Comparison of ENCODE assay signal across 26 cellular contexts in the genomic region with DNA sequence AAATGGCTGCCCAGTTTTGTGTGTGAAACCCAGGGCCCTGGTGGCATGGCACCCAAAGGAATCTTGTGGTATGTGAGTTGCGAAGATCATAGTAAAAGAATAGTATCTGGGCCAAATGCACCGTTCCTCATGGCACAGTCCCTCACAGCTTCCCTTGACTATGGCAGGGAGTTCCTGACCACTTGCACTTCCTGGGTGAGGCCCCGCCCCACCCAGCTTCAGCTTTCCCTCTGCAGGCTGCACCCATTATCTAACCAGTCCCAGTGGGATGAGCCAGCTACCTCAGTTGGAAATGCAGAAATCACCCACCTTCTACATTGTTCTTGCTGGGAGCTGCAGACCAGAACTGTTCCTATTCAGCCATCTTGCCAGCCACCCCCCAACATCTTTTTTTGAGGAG.
"Had no signal": no experiment of that assay in that cellular context is flagged by ENCODE, and none has a peak within 500 bp of the region (broad histone marks: within the 10 kb centered on the region; RNA-seq: fewer than 3 reads in every experiment).

No MANE protein-coding gene starts in this region.

- DNase-seq: activated CD4-positive, alpha-beta T cell treated with anti-CD3 and anti-CD28 coated beads for 36 hours; activated CD4-positive, CD25-positive, alpha-beta regulatory T cell; activated CD8-positive, alpha-beta memory T cell treated with anti-CD3 and anti-CD28 coated beads, Interleukin-2, amount 50 U/mL, for 4 hours; activated CD8-positive, alpha-beta T cell treated with anti-CD3 and anti-CD28 coated beads for 36 hours; activated gamma-delta T cell treated with Interleukin-2 at 50 U/mL for 16 hours; activated naive CD4-positive, alpha-beta T cell treated with anti-CD3 and anti-CD28 coated beads, Interleukin-2, amount 10 ng/mL, durations not matched to agents 7 days and 5 days; activated naive CD8-positive, alpha-beta T cell treated with anti-CD3 and anti-CD28 coated beads for 36 hours; activated T-cell treated with anti-CD3 and anti-CD28 coated beads, Interleukin-2, amount 50 U/mL, for 72 hours; brain microvascular endothelial cell; cerebellar nuclear complex; Kasumi-1; NCI-H1048; NCI-H146; NCI-H187 treated with DMSO at 0.1 percent for 48 hours; NCI-H2107; NCI-H226; NCI-H526; NCI-H82; OCI-M1; RPMI8226; T-helper 1 cell had no signal

- H3K27ac ChIP-seq: brain microvascular endothelial cell, cardiac muscle cell, SK-N-MC, VCaP had no signal

- H3K4me3 ChIP-seq: cardiac muscle cell, SK-N-MC had no signal

- H3K36me3 ChIP-seq: brain microvascular endothelial cell, cardiac muscle cell had no signal

- H3K27me3 ChIP-seq: brain microvascular endothelial cell, cardiac muscle cell had no signal

- ATAC-seq: activated CD4-positive, alpha-beta T cell treated with anti-CD3 and anti-CD28 coated beads for 36 hours; activated CD8-positive, alpha-beta T cell treated with anti-CD3 and anti-CD28 coated beads for 36 hours; activated T-cell treated with anti-CD3 and anti-CD28 coated beads, Interleukin-2, amount 50 U/mL, for 72 hours; Panc1; Right ventricle myocardium inferior had no signal
